Comparison of ENCODE assay signal across 9 cellular contexts in the genomic region with DNA sequence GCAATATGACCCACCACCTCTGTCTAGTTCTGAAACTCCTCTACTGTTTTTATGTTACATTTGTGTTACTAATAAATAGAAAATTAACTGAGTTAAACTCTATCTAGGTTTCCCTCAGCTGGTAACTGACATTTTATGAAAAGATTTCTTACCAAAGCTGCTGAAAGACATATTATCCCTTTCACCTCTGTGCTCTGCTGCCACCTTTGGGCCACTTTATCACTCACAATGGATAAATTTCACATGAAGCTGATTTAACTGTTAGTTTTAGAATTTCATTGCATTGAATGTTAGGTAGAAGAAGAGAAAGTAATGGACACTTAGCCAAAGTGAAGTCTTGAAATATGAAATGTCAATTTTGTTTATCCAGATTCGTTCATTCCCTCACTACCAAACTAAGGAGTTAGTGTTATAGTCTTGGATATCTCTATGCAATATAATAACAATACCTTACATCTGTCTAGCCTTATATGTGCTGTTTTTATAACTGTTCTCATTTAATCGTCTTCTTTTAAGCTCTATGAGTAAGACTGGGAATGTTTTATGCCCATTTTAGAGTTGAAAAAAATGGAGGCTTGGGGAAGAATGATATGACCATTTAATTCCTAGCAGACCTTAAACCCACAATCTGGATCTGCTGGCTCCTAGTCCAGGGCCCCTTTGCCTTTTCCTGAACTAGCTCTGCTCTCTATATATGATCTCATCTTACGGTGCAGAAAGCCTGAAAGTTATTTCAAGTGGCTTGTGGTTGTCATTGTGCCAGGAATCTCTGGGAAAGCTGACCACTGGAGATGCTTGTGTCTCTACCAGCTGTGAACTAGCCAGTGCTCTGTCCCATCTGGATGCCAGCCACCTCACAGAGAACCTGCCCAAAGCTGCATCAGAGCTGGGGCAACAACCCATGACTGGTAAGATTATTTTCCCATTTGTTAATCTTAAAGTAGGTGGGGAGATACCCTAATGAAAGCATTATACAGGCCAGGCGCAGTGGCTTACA.
DNase-seq lines count a peak whose midpoint lies in the region; ATAC-seq, FAIRE-seq and TF ChIP-seq lines count a peak whose summit lies in the region.
"Had no signal": no experiment of that assay in that cellular context is flagged by ENCODE, and none has a peak within 500 bp of the region (broad histone marks: within the 10 kb centered on the region; RNA-seq: fewer than 3 reads in every experiment).

No MANE protein-coding gene starts in this region.

- H3K27ac ChIP-seq in SJCRH30 (no peak overlapping the region), colonic mucosa (no peak overlapping the region), lower lobe of right lung (no peak overlapping the region), upper lobe of right lung (no peak overlapping the region)
- H3K27ac ChIP-seq: epithelial cell of prostate had no signal

- peak; percentile 65 for TF ChIP-seq CTCF in GM06990 (IDR thresholded peaks at IDR 0.05; ENCODE audit: insufficient read depth, low read length, poor library complexity, severe bottlenecking)
- peak; percentile 46 for TF ChIP-seq CTCF in colonic mucosa (IDR thresholded peaks at IDR 0.05)
- TF ChIP-seq CTCF in lower lobe of right lung (IDR thresholded peaks at IDR 0.05), result peak; percentile 65
- TF ChIP-seq CTCF in upper lobe of right lung (IDR thresholded peaks at IDR 0.05), result peak; percentile 75

- peak; percentile 91 for FAIRE-seq in A204.1 (lab: Jason Lieb, UNC)

- intact Hi-C loops in colonic mucosa (cut with DNase I), result no loop called here
- intact Hi-C loops in lower lobe of right lung (cut with DNase I), result loop anchor here (10.0 kb wide), 1 partner anchor 252 kb away; no protein-coding TSS in a partner anchor
- intact Hi-C loops in upper lobe of right lung (cut with DNase I), result loop anchor here (5.0 kb wide), 1 partner anchor 250 kb away; no protein-coding TSS in a partner anchor

- H3K9ac ChIP-seq in colonic mucosa (ENCODE audit: low read depth in 2 of 2, low read length in 2 of 2), result no peak overlapping the region

- no peaks in the 10 kb centered on the region for H3K9me3 ChIP-seq in SJCRH30 (replicated peaks)
- H3K9me3 ChIP-seq in colonic mucosa, result no peaks in the 10 kb centered on the region
- H3K9me3 ChIP-seq in lower lobe of right lung, result no peaks in the 10 kb centered on the region
- no peaks in the 10 kb centered on the region for H3K9me3 ChIP-seq in upper lobe of right lung

- no peaks in the 10 kb centered on the region for H3K27me3 ChIP-seq in GM06990 (replicated peaks; ENCODE audit: control insufficient read depth, insufficient read depth, low read length)
- no peaks in the 10 kb centered on the region for H3K27me3 ChIP-seq in SJCRH30
- no peaks in the 10 kb centered on the region for H3K27me3 ChIP-seq in colonic mucosa
- no peaks in the 10 kb centered on the region for H3K27me3 ChIP-seq in lower lobe of right lung (ENCODE audit: low read depth)
- no peaks in the 10 kb centered on the region for H3K27me3 ChIP-seq in upper lobe of right lung

- H3K36me3 ChIP-seq in GM06990 (ENCODE audit: control insufficient read depth, insufficient read depth, low read length) (no peaks in the 10 kb centered on the region), SJCRH30 (no peaks in the 10 kb centered on the region), colonic mucosa (no peaks in the 10 kb centered on the region), lower lobe of right lung (peaks cover 57% of the 10 kb centered on the region), upper lobe of right lung (peaks cover 12% of the 10 kb centered on the region)

- H3K4me1 ChIP-seq in SJCRH30 (no peaks in the 10 kb centered on the region), colonic mucosa (no peaks in the 10 kb centered on the region), lower lobe of right lung (no peaks in the 10 kb centered on the region), upper lobe of right lung (no peaks in the 10 kb centered on the region)

- H3K4me3 ChIP-seq in GM06990 (replicated peaks; ENCODE audit: low read depth, low read length) (no peak overlapping the region), SJCRH30 (no peak overlapping the region), colonic mucosa (no peak overlapping the region), lower lobe of right lung (no peak overlapping the region), upper lobe of right lung (no peak overlapping the region)

- DNase-seq in GM06990 (ENCODE audit: extremely low read depth, insufficient read length) (no peak), LoVo (ENCODE audit: low spot score) (peak; percentile 67), SJCRH30 (peak; percentile 30 to 68), colonic mucosa (peak; percentile 27), lower lobe of right lung (no peak), upper lobe of right lung (no peak)

- peak in 1 of 2 donors; percentile 52 for ATAC-seq in lower lobe of right lung
- peak; percentile 62 for ATAC-seq in upper lobe of right lung
- no peak for ATAC-seq in HG02588 (IDR thresholded peaks at IDR 0.05; ENCODE audit: unreplicated experiment)

Comparison
In these comparisons a context has a peak if more than half of its experiments do, and no peak if none do; other contexts are left out.
1. DNase-seq: peak in LoVo (single experiment), SJCRH30 (2 of 2) and colonic mucosa (single experiment); none in GM06990 (single experiment), lower lobe of right lung (single experiment) and upper lobe of right lung (single experiment).
2. Peak in every context shown above with its lines, with median percentiles within 50 percentile points of each other: CTCF ChIP-seq.